In genomic region chr6:36387440-36388303, GRCh38 we compare ENCODE assay signal across 8 cellular contexts. TPM values are rescaled to one million over a fixed set of nuclear protein-coding genes. Genes with fewer than 3 reads are reported as not detected.
DNase-seq lines count a peak whose midpoint lies in the region; ATAC-seq, FAIRE-seq and TF ChIP-seq lines count a peak whose summit lies in the region.

ETV7 (minus strand) TSS chr6:36387669; CDS start chr6:36387541, 128 bp downstream.

- H3K27ac ChIP-seq in A549 (peak within 1 kb of the TSS; percentile 49 to 72; a peak in 4 of 6 replicates), HCT116 (ENCODE audit: low read depth, low read length) (no peak within 1 kb of the TSS), H1 (ENCODE audit: low read depth, low read length) (no peak within 1 kb of the TSS), mucosa of rectum (ENCODE audit: low read depth in 2 of 2, low read length in 2 of 2) (peak within 1 kb of the TSS; percentile 52 to 69)

- no peak within 1 kb of the TSS for H2AK5ac ChIP-seq in H1 (ENCODE audit: low read depth, low read length)

- peak within 1 kb of the TSS; percentile 22 for H4K91ac ChIP-seq in H1 (replicated peaks; ENCODE audit: insufficient read length, low read length)

- H3K4me1 ChIP-seq in A549 (peaks cover 16% of the 10 kb centered on the region; the same call in 2 of the 3 replicates), HCT116 (ENCODE audit: control insufficient read depth in 1 of 2, insufficient read depth in 2 of 2, low read length in 2 of 2) (peaks cover 0 to 20% of the 10 kb centered on the region in 2 experiments; a peak in 2 of 4 replicates), H1 (replicated peaks in 1 of 4; ENCODE audit: control insufficient read depth in 3 of 4, insufficient read depth in 4 of 4, low read length in 3 of 4) (peaks cover 0 to 9% (median under 1%) of the 10 kb centered on the region in 4 experiments; a peak in 4 of 7 replicates), mucosa of rectum (ENCODE audit: control insufficient read depth in 2 of 2, insufficient read depth in 2 of 2, low read length in 2 of 2) (peaks cover 4 to 12% of the 10 kb centered on the region in 2 donors)

- H3K4me3 Mint-ChIP-seq in activated CD4-positive, alpha-beta T cell treated with anti-CD3 and anti-CD28 coated beads, Interleukin-2, amount 10 ng/mL, durations not matched to agents 24 days and 14 days: peak within 1 kb of the TSS; percentile 91

- H2BK15ac ChIP-seq in H1 (ENCODE audit: low read length): peak within 1 kb of the TSS; percentile 81; the same call in 1 of the 2 replicates

- FAIRE-seq in A549 (lab: Jason Lieb, UNC): no peak
- no peak for FAIRE-seq in H1 (lab: Jason Lieb, UNC)

- H4K8ac ChIP-seq in H1 (ENCODE audit: extremely low read depth, insufficient read depth, low read length): peak within 1 kb of the TSS; percentile 54

- no peak within 1 kb of the TSS for H4K5ac ChIP-seq in H1 (ENCODE audit: insufficient read length, low read depth, low read length)

- H3K4me1 Mint-ChIP-seq in activated CD4-positive, alpha-beta T cell treated with anti-CD3 and anti-CD28 coated beads, Interleukin-2, amount 10 ng/mL, durations not matched to agents 24 days and 14 days: peaks cover 42% of the 10 kb centered on the region

- no peaks in the 10 kb centered on the region for H3K36me3 ChIP-seq in HCT116 (ENCODE audit: control insufficient read depth in 1 of 2, insufficient read depth in 2 of 2, low read length in 2 of 2)
- no peaks in the 10 kb centered on the region for H3K36me3 ChIP-seq in H1 (ENCODE audit: control insufficient read depth in 2 of 4, insufficient read depth in 4 of 4, low read length in 3 of 4)
- H3K36me3 ChIP-seq in mucosa of rectum (ENCODE audit: control insufficient read depth in 2 of 2, insufficient read depth in 2 of 2, low read length in 2 of 2): no peaks in the 10 kb centered on the region

- peak within 1 kb of the TSS; percentile 60 for H3K4ac ChIP-seq in H1 (replicated peaks; ENCODE audit: insufficient read length, low read depth, low read length)

- peaks cover 6% of the 10 kb centered on the region for H3K36me3 Mint-ChIP-seq in activated CD4-positive, alpha-beta T cell treated with anti-CD3 and anti-CD28 coated beads, Interleukin-2, amount 10 ng/mL, durations not matched to agents 24 days and 14 days (ENCODE audit: low read depth)

- ATAC-seq in A549 (peak; percentile 46 to 56; a peak in 3 of 6 replicates), HCT116 (peak; percentile 74), GM19351 (IDR thresholded peaks at IDR 0.05; ENCODE audit: unreplicated experiment) (no peak)

- H2BK20ac ChIP-seq in H1 (ENCODE audit: low read length): peak within 1 kb of the TSS; percentile 86; the same call in 1 of the 2 replicates

- H3K4me3 ChIP-seq in A549: peak within 1 kb of the TSS; percentile 34
- H3K4me3 ChIP-seq in HCT116 (replicated peaks in 1 of 2; ENCODE audit: low read depth in 1 of 2, low read length in 2 of 2): peak within 1 kb of the TSS; percentile 52 to 65
- peak within 1 kb of the TSS; percentile 43 to 68 (median 64) for H3K4me3 ChIP-seq in H1 (ENCODE audit: extremely low read depth in 1 of 4, insufficient read depth in 2 of 4, low read depth in 3 of 4, low read length in 4 of 4)
- peak within 1 kb of the TSS; percentile 80 to 85 for H3K4me3 ChIP-seq in mucosa of rectum (ENCODE audit: low read length in 2 of 2)

- TF ChIP-seq EP300 in A549 (IDR thresholded peaks at IDR 0.05) (no peak), H1 (IDR thresholded peaks at IDR 0.05; ENCODE audit: borderline replicate concordance in 1 of 2, low read depth in 2 of 2, low read length in 2 of 2) (no peak)

- H4K20me1 ChIP-seq in HCT116 (ENCODE audit: insufficient read depth): no peaks in the 10 kb centered on the region
- no peaks in the 10 kb centered on the region for H4K20me1 ChIP-seq in H1 (replicated peaks in 1 of 2; ENCODE audit: control insufficient read depth in 1 of 2, insufficient read depth in 2 of 2, low read length in 2 of 2)

- no peak within 1 kb of the TSS for H3K23ac ChIP-seq in H1 (ENCODE audit: insufficient read length)

- RAD21 ChIA-PET in HCT116 (lab: Charles Lee; ENCODE audit: low non-redundant PET in 1 of 2, low total read pairs in 2 of 2, uncharacterized antibody in 2 of 2, unreplicated experiment in 2 of 2): no interaction called here

- no peak for TF ChIP-seq RAD21 in A549 (conservative IDR thresholded peaks at IDR 0.05 in 1 of 2, IDR thresholded peaks at IDR 0.05 in 1 of 2)
- no peak for TF ChIP-seq RAD21 in HCT116 (IDR thresholded peaks at IDR 0.05; ENCODE audit: low read depth)
- no peak for TF ChIP-seq RAD21 in H1 (IDR thresholded peaks at IDR 0.05 in 1 of 2, conservative IDR thresholded peaks at IDR 0.05 in 1 of 2; ENCODE audit: low read depth in 2 of 2, low read length in 2 of 2)

- H3K27ac Mint-ChIP-seq in activated CD4-positive, alpha-beta T cell treated with anti-CD3 and anti-CD28 coated beads, Interleukin-2, amount 10 ng/mL, durations not matched to agents 24 days and 14 days: peak within 1 kb of the TSS; percentile 65

- H3K9me2 ChIP-seq in HCT116 (ENCODE audit: insufficient read depth): no peaks in the 10 kb centered on the region

- no peak for TF ChIP-seq POLR2A in A549 (IDR thresholded peaks at IDR 0.05; ENCODE audit: low read length)
- no peak for TF ChIP-seq POLR2A in HCT116 (IDR thresholded peaks at IDR 0.05; ENCODE audit: borderline replicate concordance, extremely low read depth, insufficient read depth, insufficient read length)
- no peak for TF ChIP-seq POLR2A in H1 (IDR thresholded peaks at IDR 0.05; ENCODE audit: control extremely low read depth in 1 of 2, low read depth in 2 of 2, low read length in 2 of 2)

- no peaks in the 10 kb centered on the region for H3K79me2 ChIP-seq in HCT116 (ENCODE audit: insufficient read depth, low read length)
- no peaks in the 10 kb centered on the region for H3K79me2 ChIP-seq in H1 (ENCODE audit: control insufficient read depth in 1 of 2, insufficient read depth in 2 of 2, low read length in 2 of 2)

- BruUV-seq in HCT116 (replicated peaks; lab: Mats Ljungman, UMichigan): no TSS peak

- H3K9ac ChIP-seq in HCT116 (ENCODE audit: low read length) (peak within 1 kb of the TSS; percentile 50), H1 (replicated peaks in 1 of 4; ENCODE audit: extremely low read depth in 1 of 4, low read depth in 3 of 4, low read length in 3 of 4) (peak within 1 kb of the TSS in 3 of 4 experiments; percentile 26 to 44 (median 41); a peak in 5 of 7 replicates), mucosa of rectum (ENCODE audit: low read depth in 1 of 2, low read length in 2 of 2) (peak within 1 kb of the TSS; percentile 78 to 86)

- intact Hi-C loops in HCT116 (cut with micrococcal nuclease): no loop called here
- intact Hi-C loops in activated CD4-positive, alpha-beta T cell treated with anti-CD3 and anti-CD28 coated beads, Interleukin-2, amount 10 ng/mL, durations not matched to agents 24 days and 14 days (cut with micrococcal nuclease): no loop called here

- H3K9me3 Mint-ChIP-seq in activated CD4-positive, alpha-beta T cell treated with anti-CD3 and anti-CD28 coated beads, Interleukin-2, amount 10 ng/mL, durations not matched to agents 24 days and 14 days: no peaks in the 10 kb centered on the region

- peak within 1 kb of the TSS; percentile 89 for H3K18ac ChIP-seq in H1 (ENCODE audit: extremely low read depth, low read length)

- H3K27me3 Mint-ChIP-seq in activated CD4-positive, alpha-beta T cell treated with anti-CD3 and anti-CD28 coated beads, Interleukin-2, amount 10 ng/mL, durations not matched to agents 24 days and 14 days: peaks cover 34% of the 10 kb centered on the region

- H3K27me3 ChIP-seq in HCT116 (ENCODE audit: insufficient read depth, low read length) (no peaks in the 10 kb centered on the region), H1 (replicated peaks in 1 of 4; ENCODE audit: control insufficient read depth in 3 of 4, extremely low read depth in 1 of 4, insufficient read depth in 3 of 4, low read length in 3 of 4) (peaks cover 11 to 40% (median 36%) of the 10 kb centered on the region in 4 experiments), mucosa of rectum (ENCODE audit: control insufficient read depth in 2 of 2, insufficient read depth in 2 of 2, low read length in 2 of 2) (no peaks in the 10 kb centered on the region)

- peak within 1 kb of the TSS; percentile 79 for H2BK120ac ChIP-seq in H1 (replicated peaks; ENCODE audit: low read depth, low read length)

- peak within 1 kb of the TSS; percentile 83 for H2AFZ ChIP-seq in HCT116 (ENCODE audit: low read depth, low read length, poor library complexity, severe bottlenecking)
- H2AFZ ChIP-seq in H1 (ENCODE audit: low read length): peak within 1 kb of the TSS; percentile 92

- 0 out of 2 replicates have a peak within 1 kb of the TSS, but pooled peaks have one; percentile 46 for H2BK12ac ChIP-seq in H1 (ENCODE audit: low read depth, low read length)

- no peak within 1 kb of the TSS for H3K14ac ChIP-seq in H1 (ENCODE audit: insufficient read length)

- peaks cover 12% of the 10 kb centered on the region for H3K23me2 ChIP-seq in H1 (ENCODE audit: low read depth, low read length)

- no peak within 1 kb of the TSS for H3K56ac ChIP-seq in H1 (replicated peaks; ENCODE audit: insufficient read length, low read depth, low read length)

- CTCF ChIA-PET in A549 (lab: Yijun Ruan, JAX): interaction anchor here (0.8 to 2.7 kb wide), 4 partner anchors 28 to 379 kb away, joined by 3 to 7 read pairs (median 4); no protein-coding TSS in a partner anchor
- CTCF ChIA-PET in HCT116 (lab: Charles Lee): no interaction called here
- CTCF ChIA-PET in H1 (lab: Charles Lee; ENCODE audit: partially characterized antibody): interaction anchor here (1.0 to 3.2 kb wide), 3 partner anchors 27 to 71 kb away, joined by 3 to 10 read pairs (median 6); no protein-coding TSS in a partner anchor

- WGBS in A549 (ENCODE audit: missing lambda C conversion rate): 62% methylated on average over 33 of the region's 65 CpGs
- 4% methylated on average over 56 of the region's 65 CpGs; no CpG with 5 or more reads in 1 of the 2 experiments for WGBS in H1 (ENCODE audit: extremely low coverage in 1 of 2, insufficient coverage in 1 of 2, insufficient read length in 1 of 2, insufficient replicate concordance in 2 of 2, low coverage in 1 of 2, low lambda C conversion rate in 2 of 2, missing lambda C conversion rate in 1 of 2), 2 experiments

- H3K9me3 ChIP-seq in A549 (no peaks in the 10 kb centered on the region), HCT116 (ENCODE audit: control insufficient read depth in 1 of 2, insufficient read depth in 1 of 2, low read depth in 1 of 2, low read length in 2 of 2) (no peaks in the 10 kb centered on the region), H1 (ENCODE audit: insufficient read depth in 2 of 2, low read depth in 1 of 2, low read length in 1 of 2) (no peaks in the 10 kb centered on the region), mucosa of rectum (ENCODE audit: control insufficient read depth in 2 of 2, low read length in 2 of 2) (no peaks in the 10 kb centered on the region)

- TF ChIP-seq CTCF in A549 (IDR thresholded peaks at IDR 0.05) (no peak), HCT116 (IDR thresholded peaks at IDR 0.05 in 2 of 3, conservative IDR thresholded peaks at IDR 0.05 in 1 of 3; ENCODE audit: borderline replicate concordance in 1 of 3, insufficient read depth in 1 of 3, low read depth in 2 of 3, low read length in 2 of 3) (no peak), H1 (IDR thresholded peaks at IDR 0.05; ENCODE audit: control extremely low read depth in 1 of 3, insufficient read depth in 1 of 3, low read depth in 1 of 3, low read length in 3 of 3) (no peak)

- peak within 1 kb of the TSS; percentile 30; the same call in 1 of the 2 replicates for H2BK5ac ChIP-seq in H1 (ENCODE audit: low read depth, low read length)

- DNase-seq in A549 (ENCODE audit: low read depth in 1 of 2, low spot score in 1 of 2) (no peak), HCT116 (ENCODE audit: low read depth, low spot score) (no peak), H1 (ENCODE audit: low read depth in 1 of 2, low spot score in 2 of 2) (peak in 1 of 2 experiments; percentile 59), NCI-H345 (lab: John Stamatoyannopoulos, UW) (no peak)
- DNase-seq in activated CD4-positive, alpha-beta T cell treated with anti-CD3 and anti-CD28 coated beads, Interleukin-2, amount 10 ng/mL, durations not matched to agents 24 days and 14 days: peak; percentile 90
- peak; percentile 47 for DNase-seq in stimulated activated naive CD4-positive, alpha-beta T cell treated with Interleukin-2 at 50 U/mL for 16 hours (lab: John Stamatoyannopoulos, UW)

- no peaks in the 10 kb centered on the region for H3K79me1 ChIP-seq in H1 (ENCODE audit: low read depth, low read length)

- H3K4me2 ChIP-seq in A549 (peak within 1 kb of the TSS; percentile 95), HCT116 (ENCODE audit: low read length) (peak within 1 kb of the TSS; percentile 91), H1 (ENCODE audit: insufficient read depth in 1 of 2, low read depth in 2 of 2, low read length in 2 of 2) (peak within 1 kb of the TSS; percentile 94 to 99)

- POLR2A ChIA-PET in A549 (lab: Yijun Ruan, JAX): no interaction called here
- POLR2A ChIA-PET in HCT116 (lab: Charles Lee): no interaction called here
- POLR2A ChIA-PET in H1 (lab: Charles Lee; ENCODE audit: partially characterized antibody): interaction anchor here (0.8 to 1.5 kb wide), 3 partner anchors 15 to 36 kb away, joined by 3 to 6 read pairs (median 4); no protein-coding TSS in a partner anchor

RNA-seq across cellular contexts. Expression of gene ETV7, which starts in this region (rescaled TPM):
- polyA plus RNA-seq in A549 (2011; rRNA removed) (0.05 and 0.08 TPM in 2 replicates), A549 (2017; fragmentation: RNase III; extraction: RNeasy Plus Mini Kit Qiagen cat#74134 plus additional on column Dnase treatment) (0.07 to 0.12 TPM in 2 of 3 replicates, not detected in the other), H1 (2011; rRNA removed) (2.4 TPM in 2 replicates)
- 0.04 TPM in 2 replicates for polyA plus RNA-seq in A549 (2012; cell fraction: cytosol; rRNA removed)
- 0.09 and 0.10 TPM in 2 replicates for polyA plus RNA-seq in A549 (2012; cell fraction: nucleus; rRNA removed)
- not detected in 2 replicates for polyA minus RNA-seq in A549 (2011; rRNA and poly(A)+ RNA removed)
- total RNA-seq in HCT116 (2021; ENCODE audit: unreplicated experiment): 1.0 TPM
- 0.75 and 1.1 TPM in 2 replicates for polyA plus RNA-seq in HCT116 (2012)
- total RNA-seq in activated CD4-positive, alpha-beta T cell treated with anti-CD3 and anti-CD28 coated beads, Interleukin-2, amount 10 ng/mL, durations not matched to agents 24 days and 14 days: 0.54 and 0.57 TPM in 2 replicates
- 0.21 and 0.54 TPM in 2 replicates for total RNA-seq in H1 (2021; fragmentation: NEBNext Ultra II Directional; extraction: Animal tissue kit (Norgen Biotek cat#: 25700))
- polyA plus RNA-seq in H1 (2011; cell fraction: cytosol; rRNA removed): 2.1 TPM
- polyA plus RNA-seq in H1 (2011; cell fraction: nucleus; rRNA removed): 2.4 TPM
- polyA plus RNA-seq in H1 (2012, experiment 1 of 2): 1.1 to 2.4 TPM (median 2.0 TPM) in 4 replicates
- polyA plus RNA-seq in H1 (2012, experiment 2 of 2): 2.1 TPM
- polyA plus RNA-seq in H1 (2013, experiment 1 of 2): 0.49 TPM
- 0.61 TPM for polyA plus RNA-seq in H1 (2013, experiment 2 of 2)
- 0.63 and 1.2 TPM in 2 replicates for polyA minus RNA-seq in H1 (2011; rRNA and poly(A)+ RNA removed)
- 1.5 TPM for polyA minus RNA-seq in H1 (2011; cell fraction: cytosol; rRNA and poly(A)+ RNA removed)
- 0.60 TPM for polyA minus RNA-seq in H1 (2011; cell fraction: nucleus; rRNA and poly(A)+ RNA removed)

Comparison
In these comparisons a context has a peak if more than half of its experiments do, and no peak if none do; other contexts are left out.
1. Peak in ATAC-seq, H3K4me3 ChIP-seq, H3K27ac ChIP-seq and H3K4me2 ChIP-seq in A549; RNA of the gene not detected or under 1 TPM.
2. Peak in DNase-seq in activated CD4-positive, alpha-beta T cell treated with anti-CD3 and anti-CD28 coated beads, Interleukin-2, amount 10 ng/mL, durations not matched to agents 24 days and 14 days; RNA of the gene not detected or under 1 TPM.
3. H3K27ac ChIP-seq: peak in mucosa of rectum (2 of 2); none in HCT116 (single experiment) and H1 (single experiment).
4. Of the 18 proteins assayed by ChIP-seq in both H1 and A549: peak only in H1: E2F6 and MAX; only in A549: none; in both: none; in neither: 16.
5. Peak in every context shown above with its lines, with median percentiles within 50 percentile points of each other: H3K4me2 ChIP-seq, H3K4me3 ChIP-seq and H3K9ac ChIP-seq.